In genomic region chr15:69037977-69038376, GRCh38 we compare ENCODE assay signal across 28 cellular contexts. TPM values are rescaled to one million over a fixed set of nuclear protein-coding genes. Genes with fewer than 3 reads are reported as not detected.
DNase-seq lines count a peak whose midpoint lies in the region; ATAC-seq and TF ChIP-seq lines count a peak whose summit lies in the region.
"Had no signal": no experiment of that assay in that cellular context is flagged by ENCODE, and none has a peak within 500 bp of the region (broad histone marks: within the 10 kb centered on the region; RNA-seq: fewer than 3 reads in every experiment).

No MANE protein-coding gene starts in this region.

- intact Hi-C loops in cardiac septum (cut with DNase I), result no loop called here

- H3K9me3 Mint-ChIP-seq in osteocyte (ENCODE audit: unreplicated experiment), result no peaks in the 10 kb centered on the region
- H3K9me3 Mint-ChIP-seq in T-cell, result no peaks in the 10 kb centered on the region
- H3K9me3 Mint-ChIP-seq: CD14-positive monocyte; CD4-positive, alpha-beta memory T cell; CD8-positive, alpha-beta memory T cell had no signal

- ATAC-seq in GM18498 (IDR thresholded peaks at IDR 0.05; ENCODE audit: unreplicated experiment) (no peak), T-cell (replicated peaks in 1 of 4) (no peak)

- H3K4me1 Mint-ChIP-seq in osteocyte (ENCODE audit: unreplicated experiment) (no peaks in the 10 kb centered on the region), T-cell (no peaks in the 10 kb centered on the region)
- H3K4me1 Mint-ChIP-seq: CD14-positive monocyte; CD4-positive, alpha-beta memory T cell; CD8-positive, alpha-beta memory T cell had no signal

- no peak overlapping the region for H3K27ac ChIP-seq in right atrium auricular region
- H3K27ac ChIP-seq: BLaER1 had no signal

- H3K36me3 ChIP-seq in right atrium auricular region, result no peaks in the 10 kb centered on the region
- H3K36me3 ChIP-seq: BE2C, BLaER1 had no signal

- DNase-seq in cardiac septum (ENCODE audit: low spot score) (peak; percentile 33), right atrium auricular region (ENCODE audit: low spot score) (no peak), ecto neural progenitor cell (ENCODE audit: low spot score) (peak; percentile 14), mesenteric fat pad (ENCODE audit: low spot score) (peak; percentile 60), osteocyte (ENCODE audit: extremely low spot score, unreplicated experiment) (peak; percentile 59), T-cell (no peak), GM10266 (ENCODE audit: extremely low spot score) (no peak)
- DNase-seq: 8988T; ACHN; BE2C; C1 segment of cervical spinal cord; CD4-positive, alpha-beta memory T cell; CD4-positive, CD25-positive, alpha-beta regulatory T cell; CD8-positive, alpha-beta memory T cell; COR-L47; DMS 273 treated with DMSO at 0.1 percent for 48 hours; DMS153; DMS53; DMS79; DND-41; EL; GDM1 had no signal

- H3K4me3 Mint-ChIP-seq in osteocyte (ENCODE audit: unreplicated experiment) (no peak overlapping the region), T-cell (no peak overlapping the region)
- H3K4me3 Mint-ChIP-seq: CD14-positive monocyte; CD4-positive, alpha-beta memory T cell; CD4-positive, CD25-positive, alpha-beta regulatory T cell; CD8-positive, alpha-beta memory T cell had no signal

- no peaks in the 10 kb centered on the region for H3K9me3 ChIP-seq in right atrium auricular region
- H3K9me3 ChIP-seq: BE2C, BLaER1 had no signal

- CTCF ChIA-PET in T-cell (lab: Charles Lee), result no interaction called here

- no peaks in the 10 kb centered on the region for H3K36me3 Mint-ChIP-seq in osteocyte (ENCODE audit: unreplicated experiment)
- no peaks in the 10 kb centered on the region for H3K36me3 Mint-ChIP-seq in T-cell
- H3K36me3 Mint-ChIP-seq: CD14-positive monocyte; CD4-positive, alpha-beta memory T cell; CD4-positive, CD25-positive, alpha-beta regulatory T cell; CD8-positive, alpha-beta memory T cell had no signal

- H3K4me3 ChIP-seq in right atrium auricular region, result no peak overlapping the region
- H3K4me3 ChIP-seq: BLaER1 had no signal

- H3K27me3 Mint-ChIP-seq in osteocyte (ENCODE audit: unreplicated experiment), result no peaks in the 10 kb centered on the region
- H3K27me3 Mint-ChIP-seq in T-cell, result peaks cover 23 to 32% of the 10 kb centered on the region in 2 donors

- no peaks in the 10 kb centered on the region for H3K27me3 ChIP-seq in right atrium auricular region
- H3K27me3 ChIP-seq: BE2C, BLaER1 had no signal

- POLR2A ChIA-PET in T-cell (lab: Charles Lee), result no interaction called here

- no peaks in the 10 kb centered on the region for H3K4me1 ChIP-seq in right atrium auricular region
- H3K4me1 ChIP-seq: BE2C had no signal

- no peak overlapping the region for H3K27ac Mint-ChIP-seq in osteocyte (ENCODE audit: unreplicated experiment)
- H3K27ac Mint-ChIP-seq in T-cell, result no peak overlapping the region
- H3K27ac Mint-ChIP-seq: CD4-positive, CD25-positive, alpha-beta regulatory T cell; CD8-positive, alpha-beta memory T cell had no signal

- TF ChIP-seq CTCF in right atrium auricular region (IDR thresholded peaks at IDR 0.05) (no peak), osteocyte (IDR thresholded peaks at IDR 0.05) (no peak), GM10266 (IDR thresholded peaks at IDR 0.05; ENCODE audit: control insufficient read depth, insufficient read depth, low read depth, missing control alignments) (no peak)

RNA-seq across cellular contexts. Expression of gene NOX5, which starts 23.5 kb away (rescaled TPM):
- total RNA-seq in cardiac septum, result not detected
- total RNA-seq in right atrium auricular region, result under 1 TPM; 0.16 to 0.19 TPM
- 0.19 TPM for total RNA-seq in mesenteric fat pad
- total RNA-seq in osteocyte, result not detected in 2 replicates
- under 1 TPM in 1 of 5 donors, not detected in 4; 0.10 TPM for total RNA-seq in T-cell
- total RNA-seq: A673; CD4-positive, CD25-positive, alpha-beta regulatory T cell; CD8-positive, alpha-beta memory T cell; Daoy; G401 had no signal

Comparison
In these comparisons a context has a peak if more than half of its experiments do, and no peak if none do; other contexts are left out.
1. DNase-seq: peak in cardiac septum (single experiment), ecto neural progenitor cell (single experiment), mesenteric fat pad (single experiment) and osteocyte (single experiment); none in right atrium auricular region (single experiment), T-cell (0 of 34) and GM10266 (single experiment).